9 cellular contexts compared by ENCODE assay signal in the genomic region with DNA sequence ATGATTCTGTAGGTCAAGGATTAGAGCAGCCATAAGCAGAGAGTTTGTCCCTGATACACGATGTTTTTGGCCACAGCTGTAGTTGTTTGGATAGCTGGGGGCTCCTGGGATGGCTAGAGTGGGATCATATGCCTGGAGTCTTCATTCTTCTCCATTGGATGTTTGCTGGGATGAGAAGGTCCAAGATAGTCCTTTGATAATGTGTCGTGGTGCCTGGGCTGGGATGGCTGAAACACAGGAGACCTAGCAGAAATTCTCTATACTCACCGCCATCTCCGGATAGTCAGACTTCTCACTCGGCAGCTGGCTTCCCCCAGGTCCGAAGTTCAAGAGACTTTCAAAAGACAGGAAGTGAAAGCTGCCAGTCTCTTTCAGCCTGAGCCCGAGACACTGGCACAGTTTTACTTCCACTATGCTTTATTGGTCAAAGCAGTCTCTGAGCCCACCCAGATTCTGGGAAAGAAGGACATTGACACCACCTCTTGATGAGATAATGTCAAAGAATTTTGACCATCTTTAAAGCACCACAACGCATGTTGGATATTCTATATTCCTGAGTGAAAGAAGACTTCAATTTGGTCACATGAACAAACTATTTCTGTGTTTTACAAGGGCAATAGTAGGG. TPM values are rescaled to one million over a fixed set of nuclear protein-coding genes. Genes with fewer than 3 reads are reported as not detected.
DNase-seq lines count a peak whose midpoint lies in the region; ATAC-seq and TF ChIP-seq lines count a peak whose summit lies in the region.
"Had no signal": no experiment of that assay in that cellular context is flagged by ENCODE, and none has a peak within 500 bp of the region (broad histone marks: within the 10 kb centered on the region; RNA-seq: fewer than 3 reads in every experiment).

No MANE protein-coding gene starts in this region.

- DNase-seq in NCI-H748 (lab: John Stamatoyannopoulos, UW; ENCODE audit: unreplicated experiment) = peak; percentile 37
- DNase-seq in NCI-H748 treated with DMSO at 0.1 percent for 48 hours (lab: John Stamatoyannopoulos, UW) = no peak
- peak; percentile 74 for DNase-seq in NAMALWA (ENCODE audit: low spot score)
- peak; percentile 38 for DNase-seq in left ventricle myocardium inferior
- DNase-seq in thoracic aorta (ENCODE audit: low spot score) = no peak
- no peak for DNase-seq in stimulated activated CD4-positive, alpha-beta T cell treated with anti-CD3 and anti-CD28 coated beads, Interleukin-1b, Interleukin-23, amount 100 ng/mL, for 48 hours
- no peak for DNase-seq in retina

- no peaks in the 10 kb centered on the region for H3K9me3 ChIP-seq in left ventricle myocardium inferior (replicated peaks)
- no peaks in the 10 kb centered on the region for H3K9me3 ChIP-seq in thoracic aorta
- H3K9me3 ChIP-seq: uterus had no signal

- H3K27ac ChIP-seq in left ventricle myocardium inferior (replicated peaks) (no peak overlapping the region), thoracic aorta (no peak overlapping the region)

- H3K36me3 ChIP-seq in left ventricle myocardium inferior (no peaks in the 10 kb centered on the region), thoracic aorta (no peaks in the 10 kb centered on the region)
- H3K36me3 ChIP-seq: uterus had no signal

- no peak for TF ChIP-seq CTCF in left ventricle myocardium inferior (IDR thresholded peaks at IDR 0.05; ENCODE audit: borderline replicate concordance)
- no peak for TF ChIP-seq CTCF in thoracic aorta (IDR thresholded peaks at IDR 0.05)

- ATAC-seq in HG02678 (IDR thresholded peaks at IDR 0.05; ENCODE audit: unreplicated experiment) (peak; percentile 98), thoracic aorta (ENCODE audit: insufficient number of reproducible peaks, low FRiP score, low read depth) (no peak)

- H3K4me3 ChIP-seq in left ventricle myocardium inferior (peak overlapping the region; percentile 26), thoracic aorta (peak overlapping the region; percentile 60)

- no peaks in the 10 kb centered on the region for H3K27me3 ChIP-seq in left ventricle myocardium inferior (ENCODE audit: low read depth)
- H3K27me3 ChIP-seq in thoracic aorta (replicated peaks; ENCODE audit: insufficient read depth) = no peaks in the 10 kb centered on the region
- H3K27me3 ChIP-seq: uterus had no signal

- intact Hi-C loops in left ventricle myocardium inferior (cut with micrococcal nuclease) = no loop called here

- H3K4me1 ChIP-seq in left ventricle myocardium inferior (peaks cover under 1% of the 10 kb centered on the region), thoracic aorta (ENCODE audit: control insufficient read depth in 1 of 2, low read depth in 2 of 2) (no peaks in the 10 kb centered on the region)
- H3K4me1 ChIP-seq: uterus had no signal

RNA-seq across cellular contexts. Expression of gene MARCKS, which starts 16.0 kb away (rescaled TPM):
- total RNA-seq in left ventricle myocardium inferior (21.0 TPM), thoracic aorta (10 to 100 TPM; 34.3 TPM)

Comparison
In these comparisons a context has a peak if more than half of its experiments do, and no peak if none do; other contexts are left out.
1. DNase-seq: peak in NCI-H748 (single experiment), NAMALWA (single experiment) and left ventricle myocardium inferior (single experiment); none in NCI-H748 treated with DMSO at 0.1 percent for 48 hours (single experiment), thoracic aorta (single experiment), stimulated activated CD4-positive, alpha-beta T cell treated with anti-CD3 and anti-CD28 coated beads, Interleukin-1b, Interleukin-23, amount 100 ng/mL, for 48 hours (single experiment) and retina (single experiment).